In genomic region chr7:12369072-12369471, GRCh38 we compare ENCODE assay signal across 23 cellular contexts. TPM values are rescaled to one million over a fixed set of nuclear protein-coding genes. Genes with fewer than 3 reads are reported as not detected.
DNase-seq lines count a peak whose midpoint lies in the region; ATAC-seq, FAIRE-seq and TF ChIP-seq lines count a peak whose summit lies in the region.
"Had no signal": no experiment of that assay in that cellular context is flagged by ENCODE, and none has a peak within 500 bp of the region (broad histone marks: within the 10 kb centered on the region; RNA-seq: fewer than 3 reads in every experiment).

No MANE protein-coding gene starts in this region.

- no peak for FAIRE-seq in K562 (lab: Jason Lieb, UNC)
- FAIRE-seq: D721Med, GM12892, GM19239 had no signal

- POLR2A ChIA-PET in K562 (lab: Yijun Ruan, JAX), result interaction anchor here (1.3 to 1.6 kb wide), 2 partner anchors 9 to 16 kb away, joined by 3 read pairs; no protein-coding TSS in a partner anchor

- intact Hi-C loops in K562 (cut with micrococcal nuclease), result no loop called here

- H3K9me2 ChIP-seq in GM23338 (ENCODE audit: insufficient read depth), result no peaks in the 10 kb centered on the region

- no peak overlapping the region for H2AK5ac ChIP-seq in mesendoderm (ENCODE audit: low read length)

- DNase-seq in GM23338 (ENCODE audit: low spot score), result no peak
- DNase-seq in K562 (ENCODE audit: extremely low read depth in 1 of 4, low spot score in 3 of 4), result no peak
- DNase-seq in nephron progenitor cell, result no peak
- DNase-seq in stimulated activated effector memory CD8-positive, alpha-beta T cell treated with anti-CD3 and anti-CD28 coated beads, Interleukin-12 subunit alpha, Interleukin-12 subunit beta, amount 100 ng/mL, for 72 hours (ENCODE audit: low spot score in 2 of 2), result no peak
- DNase-seq in GM10266 (ENCODE audit: extremely low spot score), result no peak
- no peak for DNase-seq in mesendoderm
- DNase-seq: Caco-2; CD4-positive, CD25-positive, alpha-beta regulatory T cell; CD8-positive, alpha-beta T cell; DMS 273 treated with DMSO at 0.1 percent for 48 hours; DMS79 treated with DMSO at 0.1 percent for 48 hours; GF-D8; GOT3; H7; HCEC 1CT had no signal

- TF ChIP-seq CTCF in GM23338 (conservative IDR thresholded peaks at IDR 0.05; ENCODE audit: low read depth in 2 of 2) (no peak), K562 (IDR thresholded peaks at IDR 0.05 in 2 of 3, conservative IDR thresholded peaks at IDR 0.05 in 1 of 3; ENCODE audit: insufficient read depth in 2 of 3, low read depth in 1 of 3, low read length in 3 of 3) (no peak), nephron progenitor cell (IDR thresholded peaks at IDR 0.05) (no peak), GM10266 (IDR thresholded peaks at IDR 0.05; ENCODE audit: control insufficient read depth, insufficient read depth, low read depth, missing control alignments) (no peak)

- H3F3A ChIP-seq in GM23338 (replicated peaks; ENCODE audit: low read depth), result no peaks in the 10 kb centered on the region

- H3K18ac ChIP-seq in mesendoderm (ENCODE audit: low read length), result no peak overlapping the region

- BruUV-seq in K562 (replicated peaks; lab: Mats Ljungman, UMichigan), result no TSS peak

- CTCF ChIA-PET in K562 (lab: Yijun Ruan, JAX; ENCODE audit: low intra/inter-chr PET ratio), result no interaction called here

- H3K4me1 Mint-ChIP-seq in GM23338, result no peaks in the 10 kb centered on the region
- H3K4me1 Mint-ChIP-seq in nephron progenitor cell, result peaks cover 6% of the 10 kb centered on the region
- no peaks in the 10 kb centered on the region for H3K4me1 Mint-ChIP-seq in stimulated activated effector memory CD8-positive, alpha-beta T cell treated with anti-CD3 and anti-CD28 coated beads, Interleukin-12 subunit alpha, Interleukin-12 subunit beta, amount 100 ng/mL, for 72 hours
- H3K4me1 Mint-ChIP-seq: CD4-positive, CD25-positive, alpha-beta regulatory T cell had no signal

- no peak overlapping the region for H3K4ac ChIP-seq in mesendoderm (ENCODE audit: low read depth, low read length)

- no peak for TF ChIP-seq EP300 in K562 (IDR thresholded peaks at IDR 0.05; ENCODE audit: low read length)

- peak; percentile 25; the same call in 1 of the 3 replicates for ATAC-seq in GM23338
- ATAC-seq in K562, result peak; percentile 53
- peak; percentile 26 for ATAC-seq in stimulated activated effector memory CD8-positive, alpha-beta T cell treated with anti-CD3 and anti-CD28 coated beads, Interleukin-12 subunit alpha, Interleukin-12 subunit beta, amount 100 ng/mL, for 72 hours
- ATAC-seq in GM21619 (IDR thresholded peaks at IDR 0.05; ENCODE audit: unreplicated experiment), result no peak
- ATAC-seq: CD8-positive, alpha-beta T cell had no signal

- H3K79me1 ChIP-seq in mesendoderm (ENCODE audit: low read length), result no peaks in the 10 kb centered on the region

- no peaks in the 10 kb centered on the region for H4K20me1 ChIP-seq in GM23338 (replicated peaks; ENCODE audit: insufficient read depth)
- no peaks in the 10 kb centered on the region for H4K20me1 ChIP-seq in K562 (replicated peaks; ENCODE audit: control insufficient read depth, insufficient read depth, low read length)
- H4K20me1 ChIP-seq: BLaER1 had no signal

- H3K36me3 Mint-ChIP-seq in GM23338 (ENCODE audit: low read depth) (peaks cover 25% of the 10 kb centered on the region), nephron progenitor cell (ENCODE audit: low read depth) (no peaks in the 10 kb centered on the region)
- no peaks in the 10 kb centered on the region for H3K36me3 Mint-ChIP-seq in stimulated activated effector memory CD8-positive, alpha-beta T cell treated with anti-CD3 and anti-CD28 coated beads, Interleukin-12 subunit alpha, Interleukin-12 subunit beta, amount 100 ng/mL, for 72 hours
- H3K36me3 Mint-ChIP-seq: CD4-positive, CD25-positive, alpha-beta regulatory T cell; CD8-positive, alpha-beta T cell had no signal

- peaks cover 11% of the 10 kb centered on the region for H3K36me3 ChIP-seq in GM23338 (ENCODE audit: insufficient read depth)
- peaks cover 94% of the 10 kb centered on the region for H3K36me3 ChIP-seq in K562 (ENCODE audit: control insufficient read depth, insufficient read depth, low read length)
- no peaks in the 10 kb centered on the region for H3K36me3 ChIP-seq in mesendoderm (ENCODE audit: control insufficient read depth, insufficient read depth, low read length)
- H3K36me3 ChIP-seq: BLaER1 had no signal

- no peaks in the 10 kb centered on the region for H3K27me3 ChIP-seq in GM23338 (ENCODE audit: insufficient read depth)
- H3K27me3 ChIP-seq in K562 (ENCODE audit: control insufficient read depth in 2 of 2, insufficient read depth in 2 of 2, low read length in 2 of 2), result no peaks in the 10 kb centered on the region
- H3K27me3 ChIP-seq in mesendoderm (ENCODE audit: insufficient read depth, low read length, poor library complexity), result no peaks in the 10 kb centered on the region
- H3K27me3 ChIP-seq: BLaER1 had no signal

- H3K9me3 Mint-ChIP-seq in GM23338 (no peaks in the 10 kb centered on the region; the same call in 2 of the 3 replicates), nephron progenitor cell (no peaks in the 10 kb centered on the region)
- H3K9me3 Mint-ChIP-seq in stimulated activated effector memory CD8-positive, alpha-beta T cell treated with anti-CD3 and anti-CD28 coated beads, Interleukin-12 subunit alpha, Interleukin-12 subunit beta, amount 100 ng/mL, for 72 hours, result no peaks in the 10 kb centered on the region
- H3K9me3 Mint-ChIP-seq: CD8-positive, alpha-beta T cell had no signal

- no peak for TF ChIP-seq RAD21 in K562 (CRISPR knock-in tag; conservative IDR thresholded peaks at IDR 0.05 in 1 of 2, IDR thresholded peaks at IDR 0.05 in 1 of 2)

- H3K4me1 ChIP-seq in GM23338 (ENCODE audit: insufficient read depth) (no peaks in the 10 kb centered on the region), K562 (replicated peaks in 1 of 2; ENCODE audit: control insufficient read depth in 2 of 2, insufficient read depth in 2 of 2, low read length in 2 of 2) (no peaks in the 10 kb centered on the region), mesendoderm (ENCODE audit: control insufficient read depth, low read depth, low read length) (no peaks in the 10 kb centered on the region)
- H3K4me1 ChIP-seq: BLaER1, Caco-2 had no signal

- H3K79me2 ChIP-seq in GM23338 (replicated peaks; ENCODE audit: insufficient read depth) (no peaks in the 10 kb centered on the region), K562 (ENCODE audit: control insufficient read depth, insufficient read depth, low read length) (peaks cover 63% of the 10 kb centered on the region), mesendoderm (ENCODE audit: control insufficient read depth, insufficient read depth, low read length) (no peaks in the 10 kb centered on the region)

- TF ChIP-seq POLR2A in K562 (conservative IDR thresholded peaks at IDR 0.05), result no peak

- no peak overlapping the region for H2BK120ac ChIP-seq in mesendoderm (ENCODE audit: low read depth, low read length)

- no peak overlapping the region for H3K4me3 Mint-ChIP-seq in GM23338
- no peak overlapping the region for H3K4me3 Mint-ChIP-seq in nephron progenitor cell
- no peak overlapping the region for H3K4me3 Mint-ChIP-seq in stimulated activated effector memory CD8-positive, alpha-beta T cell treated with anti-CD3 and anti-CD28 coated beads, Interleukin-12 subunit alpha, Interleukin-12 subunit beta, amount 100 ng/mL, for 72 hours
- H3K4me3 Mint-ChIP-seq: CD4-positive, CD25-positive, alpha-beta regulatory T cell; CD8-positive, alpha-beta T cell had no signal

- no peaks in the 10 kb centered on the region for H3K9me3 ChIP-seq in K562 (replicated peaks; ENCODE audit: control insufficient read depth, insufficient read depth, low read depth, low read length)
- H3K9me3 ChIP-seq: BLaER1, Caco-2 had no signal

- H3K27ac ChIP-seq in GM23338 (ENCODE audit: low read depth) (no peak overlapping the region), K562 (ENCODE audit: extremely low read depth, low read depth, low read length) (no peak overlapping the region), mesendoderm (ENCODE audit: low read depth, low read length) (no peak overlapping the region)
- H3K27ac ChIP-seq: BLaER1, C4-2B had no signal

- H3K27me3 Mint-ChIP-seq in GM23338 (ENCODE audit: insufficient read depth, low read depth, poor library complexity) (no peaks in the 10 kb centered on the region), nephron progenitor cell (ENCODE audit: low read depth, poor library complexity) (peaks cover 2% of the 10 kb centered on the region)

- H3K23ac ChIP-seq in mesendoderm (ENCODE audit: low read length), result no peak overlapping the region

- H3K9ac ChIP-seq in K562 (ENCODE audit: insufficient read depth in 1 of 2, low read depth in 2 of 2, low read length in 2 of 2) (no peak overlapping the region), mesendoderm (ENCODE audit: low read length) (no peak overlapping the region)
- H3K9ac ChIP-seq: BLaER1 had no signal

- H2AFZ ChIP-seq in GM23338, result no peak overlapping the region
- no peak overlapping the region for H2AFZ ChIP-seq in K562 (ENCODE audit: low read depth, low read length)

- H3K27ac Mint-ChIP-seq in GM23338 (no peak overlapping the region), nephron progenitor cell (peak overlapping the region; percentile 9)
- H3K27ac Mint-ChIP-seq in stimulated activated effector memory CD8-positive, alpha-beta T cell treated with anti-CD3 and anti-CD28 coated beads, Interleukin-12 subunit alpha, Interleukin-12 subunit beta, amount 100 ng/mL, for 72 hours, result no peak overlapping the region
- H3K27ac Mint-ChIP-seq: CD4-positive, CD25-positive, alpha-beta regulatory T cell; CD8-positive, alpha-beta T cell had no signal

- H3K9me1 ChIP-seq in K562 (ENCODE audit: control insufficient read depth, insufficient read depth, low read length), result no peaks in the 10 kb centered on the region

- H3K4me3 ChIP-seq in GM23338, result no peak overlapping the region
- no peak overlapping the region for H3K4me3 ChIP-seq in K562
- H3K4me3 ChIP-seq in mesendoderm (ENCODE audit: low read length), result no peak overlapping the region
- H3K4me3 ChIP-seq: BLaER1 had no signal

- H2BK15ac ChIP-seq in mesendoderm (replicated peaks; ENCODE audit: low read depth), result no peak overlapping the region

- no peak overlapping the region for H4K5ac ChIP-seq in mesendoderm (ENCODE audit: low read length)

- in situ Hi-C loops in K562 (cut with MboI), result no loop called here

- H3K56ac ChIP-seq in mesendoderm (ENCODE audit: low read length), result no peak overlapping the region

- no peak overlapping the region for H2BK5ac ChIP-seq in mesendoderm (ENCODE audit: low read length)

- H3K4me2 ChIP-seq in GM23338 (no peak overlapping the region), K562 (ENCODE audit: insufficient read depth, low read length) (no peak overlapping the region), mesendoderm (ENCODE audit: low read length) (no peak overlapping the region)
- H3K4me2 ChIP-seq: BLaER1 had no signal

- no peak overlapping the region for H4K8ac ChIP-seq in mesendoderm (ENCODE audit: low read depth, low read length)

RNA-seq across cellular contexts. Expression of gene VWDE, which starts 34.6 kb away (rescaled TPM):
- 35.3 and 45.5 TPM in 2 replicates for total RNA-seq in GM23338 (2014; rRNA removed; shearing (Covaris generic))
- 17.4 and 24.6 TPM in 2 replicates for polyA plus RNA-seq in GM23338 (2016; fragmentation: Nextera tagmentation; extraction: Ambion mirVana)
- 232 and 720 TPM in 2 replicates for total RNA-seq in K562 (2011; cell fraction: chromatin; rRNA removed; ENCODE audit: low replicate concordance)
- 107 and 158 TPM in 2 replicates for total RNA-seq in K562 (2011; cell fraction: nucleolus; rRNA removed)
- total RNA-seq in K562 (2011; cell fraction: nucleoplasm; rRNA removed), result 188 and 193 TPM in 2 replicates
- total RNA-seq in K562 (2014; rRNA removed), result 58.9 and 63.1 TPM in 2 replicates
- 125 and 149 TPM in 2 replicates for total RNA-seq in K562 (2014; rRNA removed; fragmentation: Illumina TruSeq; extraction: Trizol)
- 99.5 and 99.6 TPM in 2 replicates for total RNA-seq in K562 (2015; rRNA removed; fragmentation: Illumina TruSeq; extraction: Trizol)
- 89.3 and 92.6 TPM in 2 replicates for total RNA-seq in K562 (2021)
- polyA plus RNA-seq in K562 (2011; rRNA removed), result 154 and 162 TPM in 2 replicates
- 20.7 and 41.1 TPM in 2 replicates for polyA plus RNA-seq in K562 (2011; cell fraction: cytosol; rRNA removed)
- 473 and 611 TPM in 2 replicates for polyA plus RNA-seq in K562 (2011; cell fraction: nucleus; rRNA removed)
- 50.0 and 60.1 TPM in 2 replicates for polyA plus RNA-seq in K562 (2012)
- 88.5 and 95.2 TPM in 2 replicates for polyA plus RNA-seq in K562 (2014; fragmentation: Illumina TruSeq; extraction: Trizol)
- 10 to 100 TPM; 40.6 to 51.0 TPM for polyA plus RNA-seq in K562 (2014; fragmentation: Nextera tagmentation; extraction: Ambion mirVana)
- polyA plus RNA-seq in K562 (2014; rRNA removed), result 89.6 and 116 TPM in 2 replicates
- 192 and 222 TPM in 2 replicates for polyA minus RNA-seq in K562 (2011; rRNA and poly(A)+ RNA removed)
- 32.4 and 41.3 TPM in 2 replicates for polyA minus RNA-seq in K562 (2011; cell fraction: cytosol; rRNA and poly(A)+ RNA removed)
- 352 and 568 TPM in 2 replicates for polyA minus RNA-seq in K562 (2011; cell fraction: nucleus; rRNA and poly(A)+ RNA removed)
- 4.6 TPM for polyA plus RNA-seq in mesendoderm (2013, experiment 1 of 2)
- polyA plus RNA-seq in mesendoderm (2013, experiment 2 of 2), result 4.8 TPM
- total RNA-seq: A172, G401 had no signal
